ENCODE assay signal across 8 cellular contexts in the genomic region with DNA sequence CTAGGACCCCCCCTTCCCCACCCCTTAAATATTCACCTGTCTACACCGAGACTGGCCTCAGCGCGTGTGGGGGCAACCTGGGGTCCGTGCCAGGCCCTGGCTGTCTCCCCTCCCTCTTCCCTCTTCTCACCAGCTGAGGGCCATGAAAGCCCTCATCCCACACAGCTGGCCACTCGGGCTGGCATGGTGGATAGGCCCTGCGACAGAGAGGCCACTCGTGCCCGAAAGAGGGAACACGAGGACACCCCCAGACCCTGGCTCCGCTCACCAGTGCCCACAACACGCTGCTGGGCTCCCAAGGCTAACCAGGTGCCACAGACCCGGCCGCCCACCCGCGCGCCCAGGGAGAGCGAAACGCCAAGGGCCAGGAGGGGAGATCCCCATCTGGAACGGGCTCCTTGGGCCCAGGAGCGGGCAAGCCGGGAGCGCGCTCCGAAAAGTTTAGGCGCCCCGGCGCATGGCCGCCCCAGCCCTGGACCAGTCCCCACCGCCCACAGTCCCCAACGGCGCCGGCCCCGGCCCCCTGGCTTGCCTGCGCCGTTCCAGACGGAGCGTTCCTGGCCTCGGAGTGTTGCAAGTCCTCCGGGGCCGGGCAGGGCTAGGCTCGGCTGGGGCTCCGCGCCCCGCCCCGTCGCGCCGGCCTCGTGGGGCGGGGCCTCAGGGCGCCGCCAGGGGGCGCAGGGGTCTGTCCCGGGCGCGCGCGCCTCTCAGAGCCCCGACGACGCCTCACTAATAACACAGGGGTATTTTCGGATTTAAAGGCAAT. TPM values are rescaled to one million over a fixed set of nuclear protein-coding genes. Genes with fewer than 3 reads are reported as not detected.
A peak's percentile ranks its signal among the peaks of the same experiment; 100 is the strongest.
DNase-seq lines count a peak whose midpoint lies in the region; ATAC-seq and TF ChIP-seq lines count a peak whose summit lies in the region.

A gene with protein sequence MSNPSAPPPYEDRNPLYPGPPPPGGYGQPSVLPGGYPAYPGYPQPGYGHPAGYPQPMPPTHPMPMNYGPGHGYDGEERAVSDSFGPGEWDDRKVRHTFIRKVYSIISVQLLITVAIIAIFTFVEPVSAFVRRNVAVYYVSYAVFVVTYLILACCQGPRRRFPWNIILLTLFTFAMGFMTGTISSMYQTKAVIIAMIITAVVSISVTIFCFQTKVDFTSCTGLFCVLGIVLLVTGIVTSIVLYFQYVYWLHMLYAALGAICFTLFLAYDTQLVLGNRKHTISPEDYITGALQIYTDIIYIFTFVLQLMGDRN (minus strand): TSS at position 570 of the 766 bp plus-strand sequence. CDS start 10,362 bp downstream, outside the sequence.

- H3K4me1 ChIP-seq in A673 (ENCODE audit: insufficient read depth, low read length, poor library complexity, severe bottlenecking), result peaks cover 25% of the 10 kb centered on the region
- H3K4me1 ChIP-seq in PC-9 (replicated peaks; ENCODE audit: insufficient read depth), result peaks cover 87% of the 10 kb centered on the region

- H3K27me3 ChIP-seq in A673 (replicated peaks; ENCODE audit: insufficient read depth, low read depth, low read length, poor library complexity) (no peaks in the 10 kb centered on the region), PC-9 (ENCODE audit: insufficient read depth, low read depth) (no peaks in the 10 kb centered on the region)

- no peak within 1 kb of the TSS for H3K27ac Mint-ChIP-seq in neural crest cell (ENCODE audit: unreplicated experiment)

- peaks cover 51% of the 10 kb centered on the region for H3K79me2 ChIP-seq in PC-9 (ENCODE audit: low read depth)

- H3K36me3 ChIP-seq in A673 (ENCODE audit: insufficient read depth, low read length, poor library complexity, severe bottlenecking), result no peaks in the 10 kb centered on the region
- no peaks in the 10 kb centered on the region for H3K36me3 ChIP-seq in PC-9 (ENCODE audit: low read depth)

- H3K4me2 ChIP-seq in PC-9, result peak within 1 kb of the TSS; percentile 99

- no peaks in the 10 kb centered on the region for H3K9me3 Mint-ChIP-seq in neural crest cell

- peaks cover 62% of the 10 kb centered on the region for H3F3A ChIP-seq in PC-9 (ENCODE audit: insufficient read depth, low read depth)

- no TSS peak for BruUV-seq in A673 (replicated peaks; lab: Mats Ljungman, UMichigan)
- no TSS peak for BruUV-seq in PC-9 (replicated peaks; lab: Mats Ljungman, UMichigan)

- CTCF ChIA-PET in A673 (lab: Charles Lee), result no interaction called here
- CTCF ChIA-PET in PC-9 (lab: Charles Lee), result interaction anchor here (0.6 to 4.5 kb wide), 5 partner anchors 10 to 104 kb away, joined by 3 to 26 read pairs (median 3); no protein-coding TSS in a partner anchor

- peak; percentile 27 for TF ChIP-seq POLR2A in GM18526 (IDR thresholded peaks at IDR 0.05; ENCODE audit: extremely low read depth, insufficient read length)

- peak within 1 kb of the TSS; percentile 70 for H3K4me3 Mint-ChIP-seq in neural crest cell

- H4K20me1 ChIP-seq in PC-9 (ENCODE audit: insufficient read depth), result peaks cover 3% of the 10 kb centered on the region; the same call in 1 of the 2 replicates

- peak; percentile 86 for DNase-seq in A673 (ENCODE audit: low spot score)
- DNase-seq in PC-9, result peak; percentile 38 to 85
- peak; percentile 73 for DNase-seq in activated T-helper 9 cell treated with anti-CD3 and anti-CD28 coated beads, Interleukin-2, amount 50 U/mL, for 16 hours (ENCODE audit: low read depth)
- DNase-seq in fibroblast of the aortic adventitia (ENCODE audit: low read depth), result peak; percentile 66
- peak; percentile 71 for DNase-seq in neural crest cell (ENCODE audit: low read depth, low spot score)
- peak; percentile 57 for DNase-seq in stromal cell of bone marrow (ENCODE audit: low read depth)

- H3K9me2 ChIP-seq in PC-9 (ENCODE audit: insufficient read depth), result no peaks in the 10 kb centered on the region

- intact Hi-C loops in A673 (cut with micrococcal nuclease; ENCODE audit: unreplicated experiment), result loop anchor here (2.0 to 5.0 kb wide), 2 partner anchors 103 to 355 kb away; no protein-coding TSS in a partner anchor
- intact Hi-C loops in PC-9 (cut with micrococcal nuclease; ENCODE audit: unreplicated experiment), result loop anchor here (1.0 to 5.0 kb wide), 3 partner anchors 20 to 275 kb away; partner anchors contain the start of genes CNOT9 and USP37

- no peaks in the 10 kb centered on the region for H3K27me3 Mint-ChIP-seq in neural crest cell (ENCODE audit: low read depth)

- peak within 1 kb of the TSS; percentile 74 for H2AFZ ChIP-seq in PC-9

- H3K4me3 ChIP-seq in A673 (ENCODE audit: low read depth, low read length, poor library complexity, severe bottlenecking) (peak within 1 kb of the TSS; percentile 82), PC-9 (peak within 1 kb of the TSS; percentile 89), fibroblast of the aortic adventitia (ENCODE audit: low read depth, low read length) (peak within 1 kb of the TSS; percentile 93)

- H3K27ac ChIP-seq in A673 (ENCODE audit: low read depth, low read length, poor library complexity, severe bottlenecking), result peak within 1 kb of the TSS; percentile 84
- peak within 1 kb of the TSS; percentile 96 for H3K27ac ChIP-seq in PC-9

- no peaks in the 10 kb centered on the region for H3K36me3 Mint-ChIP-seq in neural crest cell (ENCODE audit: low read depth)

- peak; percentile 70 for TF ChIP-seq CTCF in A673 (conservative IDR thresholded peaks at IDR 0.05; ENCODE audit: low read depth, low read length)
- TF ChIP-seq CTCF in PC-9 (conservative IDR thresholded peaks at IDR 0.05), result no peak; the same call in none of the 2 replicates
- peak; percentile 53 for TF ChIP-seq CTCF in fibroblast of the aortic adventitia (IDR thresholded peaks at IDR 0.05; ENCODE audit: insufficient read depth, low read length)
- peak; percentile 90 for TF ChIP-seq CTCF in neural crest cell (conservative IDR thresholded peaks at IDR 0.05)

- peaks cover 24% of the 10 kb centered on the region for H3K4me1 Mint-ChIP-seq in neural crest cell

- H3K9me3 ChIP-seq in A673 (ENCODE audit: low read depth, low read length, poor library complexity, severe bottlenecking) (no peaks in the 10 kb centered on the region), PC-9 (ENCODE audit: insufficient read depth, low read depth) (no peaks in the 10 kb centered on the region)

- peak; percentile 26 for ATAC-seq in HG03060 (IDR thresholded peaks at IDR 0.05; ENCODE audit: low read depth, unreplicated experiment)

- POLR2A ChIA-PET in A673 (lab: Charles Lee; ENCODE audit: low non-redundant PET), result no interaction called here
- POLR2A ChIA-PET in PC-9 (lab: Charles Lee; ENCODE audit: unreplicated experiment), result interaction anchor here (0.6 kb wide), 1 partner anchor 994 kb away, joined by 4 read pairs; no protein-coding TSS in a partner anchor

RNA-seq across cellular contexts. Expression of the gene that starts here (rescaled TPM):
- 40.2 and 43.9 TPM in 2 replicates for total RNA-seq in A673 (2021)
- 172 and 187 TPM in 2 replicates for total RNA-seq in PC-9 (2021)
- 107 and 185 TPM in 2 replicates for total RNA-seq in fibroblast of the aortic adventitia (ENCODE audit: low replicate concordance)
- total RNA-seq in neural crest cell, result 8.0 and 8.5 TPM in 2 replicates

Comparison
In these comparisons a context has a peak if more than half of its experiments do, and no peak if none do; other contexts are left out.
1. Peak in every context shown above with its lines: DNase-seq, ATAC-seq, H3K4me3 ChIP-seq and H3K27ac ChIP-seq.